Comparison of ENCODE assay signal across 16 cellular contexts in genomic region chr7:8126768-8127167, GRCh38.
DNase-seq lines count a peak whose midpoint lies in the region; ATAC-seq lines count a peak whose summit lies in the region.
"Had no signal": no experiment of that assay in that cellular context is flagged by ENCODE, and none has a peak within 500 bp of the region (broad histone marks: within the 10 kb centered on the region; RNA-seq: fewer than 3 reads in every experiment).

No MANE protein-coding gene starts in this region.

- H3K4me1 Mint-ChIP-seq in activated CD4-positive, alpha-beta T cell treated with anti-CD3 and anti-CD28 coated beads, Interleukin-2, amount 10 ng/mL, durations not matched to agents 7 days and 5 days: peaks cover 76% of the 10 kb centered on the region
- H3K4me1 Mint-ChIP-seq in activated naive CD8-positive, alpha-beta T cell (ENCODE audit: low read depth): peaks cover 78% of the 10 kb centered on the region
- peaks cover 67 to 68% of the 10 kb centered on the region in 2 donors for H3K4me1 Mint-ChIP-seq in natural killer cell treated with Interleukin-12 subunit alpha and Interleukin-12 subunit beta and Interleukin-15 and Interleukin-18, amount 100 ng/mL, for 72 hours (ENCODE audit: low read depth in 2 of 2)
- H3K4me1 Mint-ChIP-seq: neural progenitor cell had no signal

- CTCF ChIA-PET in activated CD4-positive, alpha-beta T cell treated with anti-CD3 and anti-CD28 coated beads, Interleukin-2, amount 10 ng/mL, durations not matched to agents 7 days and 5 days (lab: Charles Lee): interaction anchor here (1.0 kb wide), 1 partner anchor 544 kb away, joined by 3 read pairs; no protein-coding TSS in a partner anchor

- POLR2A ChIA-PET in activated CD4-positive, alpha-beta T cell treated with anti-CD3 and anti-CD28 coated beads, Interleukin-2, amount 10 ng/mL, durations not matched to agents 7 days and 5 days (lab: Charles Lee): no interaction called here

- peaks cover 5% of the 10 kb centered on the region for H3K9me3 Mint-ChIP-seq in activated CD4-positive, alpha-beta T cell treated with anti-CD3 and anti-CD28 coated beads, Interleukin-2, amount 10 ng/mL, durations not matched to agents 7 days and 5 days
- H3K9me3 Mint-ChIP-seq in activated naive CD8-positive, alpha-beta T cell (ENCODE audit: low read depth): no peaks in the 10 kb centered on the region
- H3K9me3 Mint-ChIP-seq in natural killer cell treated with Interleukin-12 subunit alpha and Interleukin-12 subunit beta and Interleukin-15 and Interleukin-18, amount 100 ng/mL, for 72 hours: no peaks in the 10 kb centered on the region
- H3K9me3 Mint-ChIP-seq: neural progenitor cell had no signal

- H3K27me3 Mint-ChIP-seq in activated CD4-positive, alpha-beta T cell treated with anti-CD3 and anti-CD28 coated beads, Interleukin-2, amount 10 ng/mL, durations not matched to agents 7 days and 5 days: no peaks in the 10 kb centered on the region
- no peaks in the 10 kb centered on the region for H3K27me3 Mint-ChIP-seq in activated naive CD8-positive, alpha-beta T cell
- no peaks in the 10 kb centered on the region for H3K27me3 Mint-ChIP-seq in natural killer cell treated with Interleukin-12 subunit alpha and Interleukin-12 subunit beta and Interleukin-15 and Interleukin-18, amount 100 ng/mL, for 72 hours
- H3K27me3 Mint-ChIP-seq: stimulated activated naive B cell treated with anti-CD40 and anti-IgM and Interleukin-4, amounts not matched to agents 10 μg/mL and 1 μg/mL and 100 μg/mL, for 72 hours had no signal

- no peak overlapping the region for H3K4me3 Mint-ChIP-seq in activated CD4-positive, alpha-beta T cell treated with anti-CD3 and anti-CD28 coated beads, Interleukin-2, amount 10 ng/mL, durations not matched to agents 7 days and 5 days
- peak overlapping the region; percentile 87 for H3K4me3 Mint-ChIP-seq in activated naive CD8-positive, alpha-beta T cell
- peak overlapping the region; percentile 87 for H3K4me3 Mint-ChIP-seq in natural killer cell treated with Interleukin-12 subunit alpha and Interleukin-12 subunit beta and Interleukin-15 and Interleukin-18, amount 100 ng/mL, for 72 hours
- H3K4me3 Mint-ChIP-seq: neural progenitor cell had no signal

- H3K36me3 Mint-ChIP-seq in activated CD4-positive, alpha-beta T cell treated with anti-CD3 and anti-CD28 coated beads, Interleukin-2, amount 10 ng/mL, durations not matched to agents 7 days and 5 days (ENCODE audit: low read depth): peaks cover 16% of the 10 kb centered on the region
- H3K36me3 Mint-ChIP-seq in activated naive CD8-positive, alpha-beta T cell: peaks cover 4% of the 10 kb centered on the region
- H3K36me3 Mint-ChIP-seq in natural killer cell treated with Interleukin-12 subunit alpha and Interleukin-12 subunit beta and Interleukin-15 and Interleukin-18, amount 100 ng/mL, for 72 hours: peaks cover 4% of the 10 kb centered on the region
- H3K36me3 Mint-ChIP-seq: neural progenitor cell had no signal

- DNase-seq in activated CD4-positive, alpha-beta T cell treated with anti-CD3 and anti-CD28 coated beads, Interleukin-2, amount 10 ng/mL, durations not matched to agents 7 days and 5 days: no peak
- DNase-seq in activated CD4-positive, alpha-beta T cell treated with anti-CD3 and anti-CD28 coated beads, Interleukin-2, amount 50 U/mL, for 48 hours: no peak
- DNase-seq in HuH-7 (ENCODE audit: low spot score) (peak; percentile 42), D341Med (ENCODE audit: low spot score) (no peak), NCI-H524 (lab: John Stamatoyannopoulos, UW) (no peak)
- DNase-seq in natural killer cell treated with Interleukin-12 subunit alpha and Interleukin-12 subunit beta and Interleukin-15 and Interleukin-18, amount 100 ng/mL, for 72 hours (ENCODE audit: low spot score): no peak
- DNase-seq in activated CD4-positive, CD25-positive, alpha-beta regulatory T cell (lab: John Stamatoyannopoulos, UW): no peak
- DNase-seq: central memory CD4-positive, alpha-beta T cell; islet precursor cell; mesenchymal stem cell; NCI-H226; stimulated activated naive B cell treated with anti-CD40 and anti-IgM and Interleukin-4, amounts not matched to agents 10 μg/mL and 1 μg/mL and 100 μg/mL, for 72 hours; trophoblast cell; WERI-Rb-1 had no signal

- no peak for ATAC-seq in natural killer cell treated with Interleukin-12 subunit alpha and Interleukin-12 subunit beta and Interleukin-15 and Interleukin-18, amount 100 ng/mL, for 72 hours

- H3K27ac Mint-ChIP-seq in activated CD4-positive, alpha-beta T cell treated with anti-CD3 and anti-CD28 coated beads, Interleukin-2, amount 10 ng/mL, durations not matched to agents 7 days and 5 days: peak overlapping the region; percentile 98
- peak overlapping the region; percentile 97 for H3K27ac Mint-ChIP-seq in activated naive CD8-positive, alpha-beta T cell
- peak overlapping the region; percentile 93 to 95 for H3K27ac Mint-ChIP-seq in natural killer cell treated with Interleukin-12 subunit alpha and Interleukin-12 subunit beta and Interleukin-15 and Interleukin-18, amount 100 ng/mL, for 72 hours
- H3K27ac Mint-ChIP-seq: neural progenitor cell had no signal
